Comparison of ENCODE assay signal across 8 cellular contexts in the genomic region with DNA sequence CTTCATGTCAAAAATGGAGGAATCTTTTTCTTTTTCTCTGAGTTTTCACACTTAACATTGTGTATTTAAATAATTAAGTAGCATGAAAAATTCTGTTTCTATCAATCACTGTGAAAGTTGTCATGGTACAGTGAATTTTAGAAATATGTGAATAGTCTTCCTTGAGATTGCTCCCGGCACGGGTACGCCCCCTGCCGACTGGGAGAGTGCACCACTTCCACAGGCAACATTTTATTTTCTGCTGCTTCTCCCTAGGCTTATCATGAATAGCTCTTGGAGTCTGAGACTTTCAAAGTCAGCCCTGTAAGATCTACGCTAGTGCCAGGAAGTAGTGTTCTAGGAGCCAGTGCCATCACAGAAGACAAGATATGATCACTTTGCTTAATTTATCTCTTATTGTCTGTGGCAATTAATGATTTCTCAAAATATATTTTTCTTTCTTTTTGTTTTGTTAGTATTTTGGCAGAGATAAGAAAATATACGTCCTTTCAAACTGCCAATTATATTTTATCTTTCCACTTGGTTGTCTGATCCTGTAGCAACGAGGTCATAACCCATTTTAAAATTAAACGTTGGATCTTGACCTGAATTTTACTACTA.
DNase-seq lines count a peak whose midpoint lies in the region; ATAC-seq, FAIRE-seq and TF ChIP-seq lines count a peak whose summit lies in the region.

No MANE protein-coding gene starts in this region.

- no peak overlapping the region for H3K4me3 ChIP-seq in bronchial epithelial cell (ENCODE audit: low read depth, low read length)

- H3K36me3 ChIP-seq in bronchial epithelial cell (ENCODE audit: control insufficient read depth, insufficient read depth, low read length), result no peaks in the 10 kb centered on the region

- DNase-seq in Caki2 (ENCODE audit: low read depth), result peak; percentile 19
- DNase-seq in NCI-H748 (lab: John Stamatoyannopoulos, UW; ENCODE audit: unreplicated experiment), result peak; percentile 47
- DNase-seq in bronchial epithelial cell (ENCODE audit: low read depth), result peak; percentile 36
- DNase-seq in medulla oblongata (ENCODE audit: extremely low spot score), result peak; percentile 35
- DNase-seq in SHP77 treated with DMSO at 0.1 percent for 48 hours (lab: John Stamatoyannopoulos, UW), result no peak

- in situ Hi-C loops in Caki2 (cut with HindIII; ENCODE audit: low pct_unique_long_range_greater_than_20kb, low sequenced_read_pairs), result no loop called here

- no peaks in the 10 kb centered on the region for H3K27me3 ChIP-seq in bronchial epithelial cell (ENCODE audit: control insufficient read depth, insufficient read depth, low read length)

- FAIRE-seq in bronchial epithelial cell (lab: Jason Lieb, UNC), result no peak

- ATAC-seq in GM18858 (IDR thresholded peaks at IDR 0.05; ENCODE audit: unreplicated experiment) (peak; percentile 59), HG02970 (IDR thresholded peaks at IDR 0.05; ENCODE audit: low FRiP score, unreplicated experiment) (peak; percentile 63), HG02571 (IDR thresholded peaks at IDR 0.05; ENCODE audit: unreplicated experiment) (no peak)

- peak; percentile 69 for TF ChIP-seq CTCF in bronchial epithelial cell (IDR thresholded peaks at IDR 0.05; ENCODE audit: insufficient read depth, low read length, severe bottlenecking)
